1 cellular context compared by ENCODE assay signal in the genomic region with DNA sequence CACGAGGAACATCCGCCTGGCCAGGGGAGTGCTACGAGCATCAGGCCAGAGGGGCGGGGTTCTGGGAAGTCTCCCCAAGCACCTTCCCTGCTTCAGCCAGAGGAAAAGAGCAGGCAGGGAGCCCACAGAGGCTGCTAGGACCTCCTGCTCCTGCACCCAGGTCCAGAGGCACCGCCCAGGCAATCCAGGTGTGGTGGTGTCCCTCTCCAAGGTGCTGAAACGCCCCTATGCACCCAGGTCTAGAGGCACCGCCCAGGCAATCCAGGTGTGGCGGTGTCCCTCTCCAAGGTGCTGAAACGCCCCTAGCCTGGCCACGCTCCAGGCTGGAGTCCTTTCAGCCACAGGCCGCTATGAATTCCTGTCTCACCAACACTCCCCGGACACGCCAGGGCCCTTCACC.
TF ChIP-seq lines count a peak whose summit lies in the region.

No MANE protein-coding gene starts in this region.

TF ChIP-seq in K562, 482 proteins besides CTCF, POLR2A, EP300 and RAD21 (continued from another document):
- TF ChIP-seq, protein P1, sequence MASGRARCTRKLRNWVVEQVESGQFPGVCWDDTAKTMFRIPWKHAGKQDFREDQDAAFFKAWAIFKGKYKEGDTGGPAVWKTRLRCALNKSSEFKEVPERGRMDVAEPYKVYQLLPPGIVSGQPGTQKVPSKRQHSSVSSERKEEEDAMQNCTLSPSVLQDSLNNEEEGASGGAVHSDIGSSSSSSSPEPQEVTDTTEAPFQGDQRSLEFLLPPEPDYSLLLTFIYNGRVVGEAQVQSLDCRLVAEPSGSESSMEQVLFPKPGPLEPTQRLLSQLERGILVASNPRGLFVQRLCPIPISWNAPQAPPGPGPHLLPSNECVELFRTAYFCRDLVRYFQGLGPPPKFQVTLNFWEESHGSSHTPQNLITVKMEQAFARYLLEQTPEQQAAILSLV (tag; IDR thresholded peaks at IDR 0.05) = no peak
- peak in 1 of 3 experiments; percentile 52; a peak in 1 of 6 replicates for TF ChIP-seq ZBTB11 (CRISPR knock-in tag; IDR thresholded peaks at IDR 0.05)
- TF ChIP-seq GABPB1 (CRISPR knock-in tag; IDR thresholded peaks at IDR 0.05) = peak; percentile 77
- peak in 1 of 2 experiments; percentile 94; a peak in 2 of 4 replicates for TF ChIP-seq RCOR1 (IDR thresholded peaks at IDR 0.05; ENCODE audit: borderline replicate concordance in 1 of 2, low read depth in 2 of 2, low read length in 2 of 2)
- TF ChIP-seq ZBTB9 (CRISPR knock-in tag; IDR thresholded peaks at IDR 0.05) = 0 out of 2 replicates have a peak, but pooled peaks have one; percentile 30
- peak; percentile 99 for TF ChIP-seq MIER1 (IDR thresholded peaks at IDR 0.05; ENCODE audit: low read depth)
- TF ChIP-seq SUPT5H (IDR thresholded peaks at IDR 0.05) = no peak
- peak; percentile 61 for TF ChIP-seq TCF3 (CRISPR knock-in tag; IDR thresholded peaks at IDR 0.05)
- peak; percentile 75 for TF ChIP-seq STAG1 (CRISPR knock-in tag; IDR thresholded peaks at IDR 0.05; ENCODE audit: borderline replicate concordance)
- peak; percentile 86 for TF ChIP-seq ZNF766 (CRISPR knock-in tag; conservative IDR thresholded peaks at IDR 0.05)
- peak; percentile 92 for TF ChIP-seq IRF2 (CRISPR knock-in tag; IDR thresholded peaks at IDR 0.05)
- TF ChIP-seq COPS2 (conservative IDR thresholded peaks at IDR 0.05) = no peak
- no peak for TF ChIP-seq MYC (IDR thresholded peaks at IDR 0.05; ENCODE audit: low read depth, low read length)
- no peak for TF ChIP-seq MYC (CRISPR knock-in tag; IDR thresholded peaks at IDR 0.05; ENCODE audit: borderline replicate concordance, low read depth)
- no peak for TF ChIP-seq SNRNP70 (optimal IDR thresholded peaks at IDR 0.05; ENCODE audit: low read depth, low read length)
- TF ChIP-seq HOXB6 (CRISPR knock-in tag; IDR thresholded peaks at IDR 0.05; ENCODE audit: borderline replicate concordance) = no peak
- no peak for TF ChIP-seq BCOR (IDR thresholded peaks at IDR 0.05)
- TF ChIP-seq GATAD2B (IDR thresholded peaks at IDR 0.05; ENCODE audit: borderline replicate concordance) = no peak
- peak; percentile 93 for TF ChIP-seq ZNF232 (CRISPR knock-in tag; IDR thresholded peaks at IDR 0.05)
- 0 out of 2 replicates have a peak, but pooled peaks have one; percentile 17 for TF ChIP-seq ZNF668 (CRISPR knock-in tag; IDR thresholded peaks at IDR 0.05)
- peak; percentile 93 for TF ChIP-seq ZNF224 (CRISPR knock-in tag; IDR thresholded peaks at IDR 0.05)
- no peak for TF ChIP-seq ZNF445 (CRISPR knock-in tag; IDR thresholded peaks at IDR 0.05; ENCODE audit: low read depth)
- TF ChIP-seq, protein P2, sequence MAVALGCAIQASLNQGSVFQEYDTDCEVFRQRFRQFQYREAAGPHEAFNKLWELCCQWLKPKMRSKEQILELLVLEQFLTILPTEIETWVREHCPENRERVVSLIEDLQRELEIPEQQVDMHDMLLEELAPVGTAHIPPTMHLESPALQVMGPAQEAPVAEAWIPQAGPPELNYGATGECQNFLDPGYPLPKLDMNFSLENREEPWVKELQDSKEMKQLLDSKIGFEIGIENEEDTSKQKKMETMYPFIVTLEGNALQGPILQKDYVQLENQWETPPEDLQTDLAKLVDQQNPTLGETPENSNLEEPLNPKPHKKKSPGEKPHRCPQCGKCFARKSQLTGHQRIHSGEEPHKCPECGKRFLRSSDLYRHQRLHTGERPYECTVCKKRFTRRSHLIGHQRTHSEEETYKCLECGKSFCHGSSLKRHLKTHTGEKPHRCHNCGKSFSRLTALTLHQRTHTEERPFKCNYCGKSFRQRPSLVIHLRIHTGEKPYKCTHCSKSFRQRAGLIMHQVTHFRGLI (CRISPR knock-in tag; IDR thresholded peaks at IDR 0.05) = no peak
- TF ChIP-seq TGIF2 (CRISPR knock-in tag; IDR thresholded peaks at IDR 0.05) = peak; percentile 85; the same call in 1 of the 2 replicates
- TF ChIP-seq ZBTB43 (CRISPR knock-in tag; IDR thresholded peaks at IDR 0.05) = peak; percentile 89
- TF ChIP-seq, protein P3, sequence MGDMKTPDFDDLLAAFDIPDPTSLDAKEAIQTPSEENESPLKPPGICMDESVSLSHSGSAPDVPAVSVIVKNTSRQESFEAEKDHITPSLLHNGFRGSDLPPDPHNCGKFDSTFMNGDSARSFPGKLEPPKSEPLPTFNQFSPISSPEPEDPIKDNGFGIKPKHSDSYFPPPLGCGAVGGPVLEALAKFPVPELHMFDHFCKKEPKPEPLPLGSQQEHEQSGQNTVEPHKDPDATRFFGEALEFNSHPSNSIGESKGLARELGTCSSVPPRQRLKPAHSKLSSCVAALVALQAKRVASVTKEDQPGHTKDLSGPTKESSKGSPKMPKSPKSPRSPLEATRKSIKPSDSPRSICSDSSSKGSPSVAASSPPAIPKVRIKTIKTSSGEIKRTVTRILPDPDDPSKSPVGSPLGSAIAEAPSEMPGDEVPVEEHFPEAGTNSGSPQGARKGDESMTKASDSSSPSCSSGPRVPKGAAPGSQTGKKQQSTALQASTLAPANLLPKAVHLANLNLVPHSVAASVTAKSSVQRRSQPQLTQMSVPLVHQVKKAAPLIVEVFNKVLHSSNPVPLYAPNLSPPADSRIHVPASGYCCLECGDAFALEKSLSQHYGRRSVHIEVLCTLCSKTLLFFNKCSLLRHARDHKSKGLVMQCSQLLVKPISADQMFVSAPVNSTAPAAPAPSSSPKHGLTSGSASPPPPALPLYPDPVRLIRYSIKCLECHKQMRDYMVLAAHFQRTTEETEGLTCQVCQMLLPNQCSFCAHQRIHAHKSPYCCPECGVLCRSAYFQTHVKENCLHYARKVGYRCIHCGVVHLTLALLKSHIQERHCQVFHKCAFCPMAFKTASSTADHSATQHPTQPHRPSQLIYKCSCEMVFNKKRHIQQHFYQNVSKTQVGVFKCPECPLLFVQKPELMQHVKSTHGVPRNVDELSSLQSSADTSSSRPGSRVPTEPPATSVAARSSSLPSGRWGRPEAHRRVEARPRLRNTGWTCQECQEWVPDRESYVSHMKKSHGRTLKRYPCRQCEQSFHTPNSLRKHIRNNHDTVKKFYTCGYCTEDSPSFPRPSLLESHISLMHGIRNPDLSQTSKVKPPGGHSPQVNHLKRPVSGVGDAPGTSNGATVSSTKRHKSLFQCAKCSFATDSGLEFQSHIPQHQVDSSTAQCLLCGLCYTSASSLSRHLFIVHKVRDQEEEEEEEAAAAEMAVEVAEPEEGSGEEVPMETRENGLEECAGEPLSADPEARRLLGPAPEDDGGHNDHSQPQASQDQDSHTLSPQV (IDR thresholded peaks at IDR 0.05) = no peak
- TF ChIP-seq ZNF12 (CRISPR knock-in tag; IDR thresholded peaks at IDR 0.05) = peak; percentile 80; the same call in 1 of the 2 replicates
- peak; percentile 85 for TF ChIP-seq NFIC (IDR thresholded peaks at IDR 0.05)
- TF ChIP-seq XRCC5 (IDR thresholded peaks at IDR 0.05; ENCODE audit: low read depth, low read length) = peak; percentile 47; the same call in 1 of the 2 replicates
- peak; percentile 97 for TF ChIP-seq FOXP1 (CRISPR knock-in tag; IDR thresholded peaks at IDR 0.05)
- no peak for TF ChIP-seq BCLAF1 (IDR thresholded peaks at IDR 0.05; ENCODE audit: borderline replicate concordance in 1 of 2, control insufficient read depth in 1 of 2, low read depth in 2 of 2, low read length in 1 of 2)
- TF ChIP-seq EGR1 (conservative IDR thresholded peaks at IDR 0.05) = 0 out of 2 replicates have a peak, but pooled peaks have one; percentile 8
- TF ChIP-seq ETV6 (IDR thresholded peaks at IDR 0.05; ENCODE audit: borderline replicate concordance in 1 of 2, low read depth in 2 of 2, low read length in 1 of 2) = no peak
- TF ChIP-seq ETV6 (CRISPR knock-in tag; IDR thresholded peaks at IDR 0.05; ENCODE audit: borderline replicate concordance) = 0 out of 2 replicates have a peak, but pooled peaks have one; percentile 83
- no peak for TF ChIP-seq KDM1A (IDR thresholded peaks at IDR 0.05)
